23 cellular contexts compared by ENCODE assay signal in the genomic region with DNA sequence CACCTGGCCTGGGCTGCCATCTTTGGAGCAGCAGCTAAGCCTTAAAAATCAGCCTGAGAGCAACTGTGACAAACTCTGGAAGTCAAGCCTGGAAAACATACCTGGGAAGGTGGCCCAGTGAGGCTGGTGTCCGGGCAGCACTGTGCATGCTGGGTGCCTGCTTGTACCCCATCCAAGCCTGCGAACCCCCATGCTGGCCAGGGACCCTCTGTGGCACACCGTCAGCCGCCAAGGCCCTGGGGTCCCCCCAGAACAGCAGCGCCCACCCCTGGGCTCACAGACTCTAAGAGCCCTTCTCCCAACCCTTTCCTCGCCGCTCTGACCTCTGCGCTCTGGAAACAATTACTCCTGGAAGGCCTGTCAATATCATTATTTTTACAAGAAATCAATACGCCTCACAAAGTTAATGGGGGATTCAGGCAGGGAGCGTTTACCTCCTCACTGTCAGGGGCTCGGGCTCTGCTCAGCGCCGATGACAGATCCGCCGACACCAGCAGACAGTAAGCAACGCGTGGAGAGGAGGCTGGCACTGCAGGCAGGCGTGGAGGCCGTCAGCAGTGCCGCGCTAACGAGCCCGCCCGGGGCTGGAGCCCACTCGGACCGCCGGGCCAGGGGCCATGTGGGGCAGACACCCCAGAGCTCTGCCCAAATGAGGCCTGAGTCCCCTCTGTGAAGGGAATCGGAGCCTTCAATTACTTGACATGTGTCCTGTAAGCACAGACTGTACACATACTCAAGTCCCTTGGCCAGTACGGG. TPM values are rescaled to one million over a fixed set of nuclear protein-coding genes. Genes with fewer than 3 reads are reported as not detected.
DNase-seq lines count a peak whose midpoint lies in the region; ATAC-seq, FAIRE-seq and TF ChIP-seq lines count a peak whose summit lies in the region.
"Had no signal": no experiment of that assay in that cellular context is flagged by ENCODE, and none has a peak within 500 bp of the region (broad histone marks: within the 10 kb centered on the region; RNA-seq: fewer than 3 reads in every experiment).

No MANE protein-coding gene starts in this region.

- H3K4me3 ChIP-seq in H1 (ENCODE audit: extremely low read depth in 1 of 4, insufficient read depth in 2 of 4, low read depth in 3 of 4, low read length in 4 of 4) (no peak overlapping the region), uterus (no peak overlapping the region)
- H3K4me3 ChIP-seq: GM23248 had no signal

- no peak overlapping the region for H4K91ac ChIP-seq in H1 (replicated peaks; ENCODE audit: insufficient read length, low read length)

- no peak for TF ChIP-seq CTCF in H1 (IDR thresholded peaks at IDR 0.05; ENCODE audit: control extremely low read depth in 1 of 3, insufficient read depth in 1 of 3, low read depth in 1 of 3, low read length in 3 of 3)
- TF ChIP-seq CTCF in nephron progenitor cell (IDR thresholded peaks at IDR 0.05), result no peak
- no peak for TF ChIP-seq CTCF in uterus (IDR thresholded peaks at IDR 0.05)

- no peak overlapping the region for H3K4me3 Mint-ChIP-seq in nephron progenitor cell
- H3K4me3 Mint-ChIP-seq: CD4-positive, CD25-positive, alpha-beta regulatory T cell; CD8-positive, alpha-beta memory T cell had no signal

- H3K27ac Mint-ChIP-seq in nephron progenitor cell, result peak overlapping the region; percentile 93
- H3K27ac Mint-ChIP-seq: CD8-positive, alpha-beta memory T cell had no signal

- no peak for TF ChIP-seq POLR2A in H1 (IDR thresholded peaks at IDR 0.05; ENCODE audit: control extremely low read depth in 1 of 2, low read depth in 2 of 2, low read length in 2 of 2)
- TF ChIP-seq POLR2A in uterus (IDR thresholded peaks at IDR 0.05), result no peak

- no peak overlapping the region for H2BK120ac ChIP-seq in H1 (replicated peaks; ENCODE audit: low read depth, low read length)

- H3K4me1 ChIP-seq in H1 (replicated peaks in 1 of 4; ENCODE audit: control insufficient read depth in 3 of 4, insufficient read depth in 4 of 4, low read length in 3 of 4) (peaks cover 0 to 6% (median 3%) of the 10 kb centered on the region in 4 experiments; a peak in 1 of 7 replicates), uterus (no peaks in the 10 kb centered on the region)

- no peak overlapping the region for H2BK12ac ChIP-seq in H1 (ENCODE audit: low read depth, low read length)

- H3K27ac ChIP-seq in H1 (ENCODE audit: low read depth, low read length), result no peak overlapping the region
- no peak overlapping the region for H3K27ac ChIP-seq in uterus
- H3K27ac ChIP-seq: GM23248, HL-60 had no signal

- no peak overlapping the region for H3K14ac ChIP-seq in H1 (ENCODE audit: insufficient read length)

- H2BK5ac ChIP-seq in H1 (ENCODE audit: low read depth, low read length), result 0 out of 2 replicates have a peak overlapping the region, but pooled peaks have one; percentile 35

- DNase-seq in H1 (ENCODE audit: low read depth in 1 of 2, low spot score in 2 of 2) (no peak), left kidney (ENCODE audit: low read depth, low spot score) (peak; percentile 31), nephron progenitor cell (no peak), sciatic nerve (ENCODE audit: low spot score) (peak; percentile 56), uterus (no peak), NCI-H2081 (lab: John Stamatoyannopoulos, UW) (no peak)
- DNase-seq: ACHN; BE2C; C1 segment of cervical spinal cord; CD4-positive, CD25-positive, alpha-beta regulatory T cell; CD8-positive, alpha-beta memory T cell; COR-L47; DMS 273 treated with DMSO at 0.1 percent for 48 hours; DMS53; GM23248; HCEC 1CT had no signal

- no peak overlapping the region for H3K4ac ChIP-seq in H1 (replicated peaks; ENCODE audit: insufficient read length, low read depth, low read length)

- peak overlapping the region; percentile 74; the same call in 1 of the 2 replicates for H4K8ac ChIP-seq in H1 (ENCODE audit: extremely low read depth, insufficient read depth, low read length)

- H2AFZ ChIP-seq in H1 (ENCODE audit: low read length), result no peak overlapping the region
- H2AFZ ChIP-seq: GM23248 had no signal

- no peak overlapping the region for H3K56ac ChIP-seq in H1 (replicated peaks; ENCODE audit: insufficient read length, low read depth, low read length)

- H3K9ac ChIP-seq in H1 (replicated peaks in 1 of 4; ENCODE audit: extremely low read depth in 1 of 4, low read depth in 3 of 4, low read length in 3 of 4), result no peak overlapping the region
- H3K9ac ChIP-seq: GM23248 had no signal

- no peak overlapping the region for H3K4me2 ChIP-seq in H1 (ENCODE audit: insufficient read depth in 1 of 2, low read depth in 2 of 2, low read length in 2 of 2)

- no peak overlapping the region for H2BK20ac ChIP-seq in H1 (ENCODE audit: low read length)

- H3K27me3 ChIP-seq in H1 (replicated peaks in 1 of 4; ENCODE audit: control insufficient read depth in 3 of 4, extremely low read depth in 1 of 4, insufficient read depth in 3 of 4, low read length in 3 of 4), result no peaks in the 10 kb centered on the region; a peak in 1 of 7 replicates
- H3K27me3 ChIP-seq in uterus, result no peaks in the 10 kb centered on the region
- H3K27me3 ChIP-seq: BE2C had no signal

- CTCF ChIA-PET in H1 (lab: Charles Lee; ENCODE audit: partially characterized antibody), result interaction anchor here (0.9 kb wide), 1 partner anchor 9 kb away, joined by 4 read pairs; no protein-coding TSS in a partner anchor

- WGBS in H1 (ENCODE audit: extremely low coverage in 1 of 2, insufficient coverage in 1 of 2, insufficient read length in 1 of 2, insufficient replicate concordance in 2 of 2, low coverage in 1 of 2, low lambda C conversion rate in 2 of 2, missing lambda C conversion rate in 1 of 2), 2 experiments, result 94% methylated on average over 26 of the region's 29 CpGs; no CpG with 5 or more reads in 1 of the 2 experiments

- H3K27me3 Mint-ChIP-seq in nephron progenitor cell (ENCODE audit: low read depth, poor library complexity), result no peaks in the 10 kb centered on the region
- H3K27me3 Mint-ChIP-seq: CD4-positive, CD25-positive, alpha-beta regulatory T cell; CD8-positive, alpha-beta memory T cell had no signal

- no peak overlapping the region for H3K23ac ChIP-seq in H1 (ENCODE audit: insufficient read length)

- no peak for TF ChIP-seq EP300 in H1 (IDR thresholded peaks at IDR 0.05; ENCODE audit: borderline replicate concordance in 1 of 2, low read depth in 2 of 2, low read length in 2 of 2)

- H3K9me3 Mint-ChIP-seq in nephron progenitor cell, result no peaks in the 10 kb centered on the region
- H3K9me3 Mint-ChIP-seq: CD4-positive, CD25-positive, alpha-beta regulatory T cell; CD8-positive, alpha-beta memory T cell had no signal

- peaks cover 4% of the 10 kb centered on the region for H3K36me3 Mint-ChIP-seq in nephron progenitor cell (ENCODE audit: low read depth)
- H3K36me3 Mint-ChIP-seq: CD4-positive, CD25-positive, alpha-beta regulatory T cell; CD8-positive, alpha-beta memory T cell had no signal

- H3K79me2 ChIP-seq in H1 (ENCODE audit: control insufficient read depth in 1 of 2, insufficient read depth in 2 of 2, low read length in 2 of 2), result no peaks in the 10 kb centered on the region

- H4K20me1 ChIP-seq in H1 (replicated peaks in 1 of 2; ENCODE audit: control insufficient read depth in 1 of 2, insufficient read depth in 2 of 2, low read length in 2 of 2), result no peaks in the 10 kb centered on the region

- H3K36me3 ChIP-seq in H1 (ENCODE audit: control insufficient read depth in 2 of 4, insufficient read depth in 4 of 4, low read length in 3 of 4) (no peaks in the 10 kb centered on the region), uterus (no peaks in the 10 kb centered on the region)
- H3K36me3 ChIP-seq: BE2C had no signal

- no peak overlapping the region for H4K5ac ChIP-seq in H1 (ENCODE audit: insufficient read length, low read depth, low read length)

- peaks cover 69% of the 10 kb centered on the region for H3K4me1 Mint-ChIP-seq in nephron progenitor cell
- H3K4me1 Mint-ChIP-seq: CD4-positive, CD25-positive, alpha-beta regulatory T cell; CD8-positive, alpha-beta memory T cell had no signal

- H3K79me1 ChIP-seq in H1 (ENCODE audit: low read depth, low read length), result no peaks in the 10 kb centered on the region

- POLR2A ChIA-PET in H1 (lab: Charles Lee; ENCODE audit: partially characterized antibody), result no interaction called here

- no peak overlapping the region for H3K18ac ChIP-seq in H1 (ENCODE audit: extremely low read depth, low read length)

- intact Hi-C loops in sciatic nerve (cut with DNase I), result no loop called here
- intact Hi-C loops in uterus (cut with DNase I; ENCODE audit: low total_unique reads), result no loop called here

- no peak overlapping the region for H2BK15ac ChIP-seq in H1 (ENCODE audit: low read length)

- no peak for TF ChIP-seq RAD21 in H1 (IDR thresholded peaks at IDR 0.05 in 1 of 2, conservative IDR thresholded peaks at IDR 0.05 in 1 of 2; ENCODE audit: low read depth in 2 of 2, low read length in 2 of 2)

- H3K9me3 ChIP-seq in H1 (ENCODE audit: insufficient read depth in 2 of 2, low read depth in 1 of 2, low read length in 1 of 2) (no peaks in the 10 kb centered on the region), uterus (no peaks in the 10 kb centered on the region)
- H3K9me3 ChIP-seq: BE2C had no signal

- no peaks in the 10 kb centered on the region for H3K23me2 ChIP-seq in H1 (ENCODE audit: low read depth, low read length)

- FAIRE-seq in H1 (lab: Jason Lieb, UNC), result no peak
- FAIRE-seq: A204.1, G401.6, GM12891, H54 had no signal

- no peak for ATAC-seq in sciatic nerve
- ATAC-seq in HG03280 (IDR thresholded peaks at IDR 0.05; ENCODE audit: unreplicated experiment), result no peak

- H2AK5ac ChIP-seq in H1 (ENCODE audit: low read depth, low read length), result no peak overlapping the region

TF ChIP-seq in H1, 55 proteins besides CTCF, POLR2A, EP300 and RAD21 (continues in another document):
- TF ChIP-seq CTBP2 (IDR thresholded peaks at IDR 0.05; ENCODE audit: borderline replicate concordance, insufficient read depth, insufficient read length, low read length) (no peak), YY1 (IDR thresholded peaks at IDR 0.05; ENCODE audit: low read depth, low read length) (no peak)

RNA-seq across cellular contexts. Expression of gene EBF3, which starts 54.4 kb away (rescaled TPM):
- 0.26 and 0.38 TPM in 2 replicates for total RNA-seq in H1 (2021; fragmentation: NEBNext Ultra II Directional; extraction: Animal tissue kit (Norgen Biotek cat#: 25700))
- 0.08 and 0.20 TPM in 2 replicates for polyA plus RNA-seq in H1 (2011; rRNA removed)
- polyA plus RNA-seq in H1 (2011; cell fraction: cytosol; rRNA removed), result 0.31 TPM
- polyA plus RNA-seq in H1 (2011; cell fraction: nucleus; rRNA removed), result 0.40 TPM
- polyA plus RNA-seq in H1 (2012, experiment 1 of 2), result 0.07 to 0.15 TPM (median 0.12 TPM) in 4 replicates
- polyA plus RNA-seq in H1 (2012, experiment 2 of 2), result 0.07 TPM
- polyA plus RNA-seq in H1 (2013, experiment 1 of 2), result 0.10 TPM
- 0.09 TPM for polyA plus RNA-seq in H1 (2013, experiment 2 of 2)
- polyA minus RNA-seq in H1 (2011; rRNA and poly(A)+ RNA removed), result 0.76 TPM in 1 of 2 replicates, not detected in the other
- not detected for polyA minus RNA-seq in H1 (2011; cell fraction: cytosol; rRNA and poly(A)+ RNA removed)
- 0.30 TPM for polyA minus RNA-seq in H1 (2011; cell fraction: nucleus; rRNA and poly(A)+ RNA removed)
- total RNA-seq in sciatic nerve, result 38.9 TPM
- 10 to 100 TPM in 1 of 4 donors, 1 to 10 TPM in 2, under 1 TPM in 1; 0.77 to 10.7 (median 6.0) TPM for total RNA-seq in uterus
- total RNA-seq: CD4-positive, CD25-positive, alpha-beta regulatory T cell; CD8-positive, alpha-beta memory T cell; HT1080 had no signal
- polyA plus RNA-seq: CD4-positive, CD25-positive, alpha-beta regulatory T cell; CD8-positive, alpha-beta memory T cell had no signal

Comparison
In these comparisons a context has a peak if more than half of its experiments do, and no peak if none do; other contexts are left out.
1. DNase-seq: peak in left kidney (single experiment) and sciatic nerve (single experiment); none in H1 (0 of 2), nephron progenitor cell (single experiment), uterus (0 of 2) and NCI-H2081 (0 of 2).